9 cellular contexts compared by ENCODE assay signal in the genomic region with DNA sequence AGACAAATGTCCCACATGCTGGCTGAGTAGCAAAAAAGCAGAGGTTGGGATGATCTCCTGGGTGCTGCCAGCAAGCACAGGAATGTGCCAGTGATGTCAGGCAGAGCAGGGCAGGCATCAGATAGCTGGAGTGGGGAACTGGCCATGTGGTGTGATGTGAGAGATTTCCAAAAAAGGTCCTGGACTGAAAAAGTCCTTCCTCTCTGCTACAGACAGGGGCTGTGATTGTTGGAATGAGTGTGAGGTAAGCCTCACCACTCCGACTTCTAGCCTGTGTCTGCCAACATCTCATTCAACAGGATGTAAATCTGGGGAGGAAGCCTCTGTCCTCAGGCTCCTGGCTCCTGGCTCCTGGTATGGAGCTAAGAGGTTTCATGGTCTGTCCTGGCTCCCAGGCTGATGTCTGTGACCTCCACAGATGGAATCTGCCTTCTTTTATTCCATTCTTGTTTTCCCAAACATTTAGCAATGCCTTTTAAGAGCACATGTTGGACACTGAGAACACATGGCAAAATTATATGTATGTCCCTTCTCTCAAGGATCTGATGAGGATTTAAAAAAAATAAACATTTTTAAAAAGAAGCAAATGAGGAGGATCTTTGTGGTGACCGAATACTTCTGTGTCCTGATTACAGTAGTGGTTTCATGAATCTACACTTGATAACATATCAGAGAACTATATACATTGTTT. TPM values are rescaled to one million over a fixed set of nuclear protein-coding genes. Genes with fewer than 3 reads are reported as not detected.
DNase-seq lines count a peak whose midpoint lies in the region; ATAC-seq and TF ChIP-seq lines count a peak whose summit lies in the region.
"Had no signal": no experiment of that assay in that cellular context is flagged by ENCODE, and none has a peak within 500 bp of the region (broad histone marks: within the 10 kb centered on the region; RNA-seq: fewer than 3 reads in every experiment).

No MANE protein-coding gene starts in this region.

- no peaks in the 10 kb centered on the region for H3K27me3 ChIP-seq in upper lobe of right lung
- H3K27me3 ChIP-seq in naive thymus-derived CD4-positive, alpha-beta T cell (ENCODE audit: control insufficient read depth in 2 of 2, insufficient read depth in 2 of 2, low read length in 2 of 2), result no peaks in the 10 kb centered on the region
- H3K27me3 ChIP-seq: suprapubic skin had no signal

- no peaks in the 10 kb centered on the region for H3K36me3 ChIP-seq in upper lobe of right lung
- H3K36me3 ChIP-seq in naive thymus-derived CD4-positive, alpha-beta T cell (ENCODE audit: control insufficient read depth in 2 of 3, insufficient read depth in 3 of 3, low read length in 3 of 3), result no peaks in the 10 kb centered on the region
- H3K36me3 ChIP-seq: suprapubic skin had no signal

- H3K9me3 Mint-ChIP-seq in naive thymus-derived CD4-positive, alpha-beta T cell, result peaks cover 0 to 3% (median 0%) of the 10 kb centered on the region in 11 donors
- H3K9me3 Mint-ChIP-seq: activated naive CD4-positive, alpha-beta T cell treated with anti-CD3 and anti-CD28 coated beads, Interleukin-2, amount 50 U/mL, for 24 hours had no signal

- no peak overlapping the region for H3K27ac Mint-ChIP-seq in naive thymus-derived CD4-positive, alpha-beta T cell
- H3K27ac Mint-ChIP-seq: activated naive CD4-positive, alpha-beta T cell treated with anti-CD3 and anti-CD28 coated beads, Interleukin-2, amount 50 U/mL, for 24 hours had no signal

- peaks cover 3% of the 10 kb centered on the region for H3K4me1 ChIP-seq in upper lobe of right lung
- H3K4me1 ChIP-seq in naive thymus-derived CD4-positive, alpha-beta T cell (ENCODE audit: control insufficient read depth in 2 of 2, insufficient read depth in 2 of 2, low read length in 2 of 2), result no peaks in the 10 kb centered on the region

- CTCF ChIA-PET in naive thymus-derived CD4-positive, alpha-beta T cell (lab: Charles Lee), result no interaction called here

- no peaks in the 10 kb centered on the region for H3K9me3 ChIP-seq in upper lobe of right lung
- H3K9me3 ChIP-seq in naive thymus-derived CD4-positive, alpha-beta T cell (ENCODE audit: control insufficient read depth in 2 of 3, low read length in 3 of 3), result no peaks in the 10 kb centered on the region
- H3K9me3 ChIP-seq: suprapubic skin had no signal

- ATAC-seq in left lobe of liver, result peak; percentile 67
- ATAC-seq in upper lobe of right lung, result peak; percentile 54
- ATAC-seq in naive thymus-derived CD4-positive, alpha-beta T cell, result no peak

- no peak overlapping the region for H3K4me3 ChIP-seq in upper lobe of right lung
- H3K4me3 ChIP-seq in naive thymus-derived CD4-positive, alpha-beta T cell (ENCODE audit: low read length), result no peak overlapping the region
- H3K4me3 ChIP-seq: suprapubic skin had no signal

- TF ChIP-seq CTCF in upper lobe of right lung (IDR thresholded peaks at IDR 0.05), result no peak

- POLR2A ChIA-PET in naive thymus-derived CD4-positive, alpha-beta T cell (lab: Charles Lee), result no interaction called here

- peak; percentile 64 for DNase-seq in LHCN-M2 (ENCODE audit: low read depth)
- DNase-seq in dermis microvascular lymphatic vessel endothelial cell (ENCODE audit: low read depth in 2 of 2), result peak; percentile 10 to 63
- peak; percentile 56 for DNase-seq in left lobe of liver (ENCODE audit: low spot score)
- no peak for DNase-seq in upper lobe of right lung
- no peak for DNase-seq in naive thymus-derived CD4-positive, alpha-beta T cell
- DNase-seq in SHP77 (lab: John Stamatoyannopoulos, UW), result no peak
- DNase-seq in activated T-cell treated with anti-CD3 and anti-CD28 coated beads, Interleukin-2, amount 50 U/mL, for 48 hours, result no peak

- intact Hi-C loops in upper lobe of right lung (cut with DNase I), result no loop called here
- intact Hi-C loops in naive thymus-derived CD4-positive, alpha-beta T cell (cut with micrococcal nuclease), result no loop called here

- H3K4me1 Mint-ChIP-seq in naive thymus-derived CD4-positive, alpha-beta T cell, result no peaks in the 10 kb centered on the region
- H3K4me1 Mint-ChIP-seq: activated naive CD4-positive, alpha-beta T cell treated with anti-CD3 and anti-CD28 coated beads, Interleukin-2, amount 50 U/mL, for 24 hours had no signal

- peaks cover 0 to 4% (median 0%) of the 10 kb centered on the region in 5 donors for H3K27me3 Mint-ChIP-seq in naive thymus-derived CD4-positive, alpha-beta T cell
- H3K27me3 Mint-ChIP-seq: activated naive CD4-positive, alpha-beta T cell treated with anti-CD3 and anti-CD28 coated beads, Interleukin-2, amount 50 U/mL, for 24 hours had no signal

- H3K27ac ChIP-seq in upper lobe of right lung, result no peak overlapping the region
- no peak overlapping the region for H3K27ac ChIP-seq in naive thymus-derived CD4-positive, alpha-beta T cell (ENCODE audit: low read depth, low read length)
- H3K27ac ChIP-seq: suprapubic skin had no signal

- peaks cover 0 to 12% (median 0%) of the 10 kb centered on the region in 5 donors for H3K36me3 Mint-ChIP-seq in naive thymus-derived CD4-positive, alpha-beta T cell

- no peak overlapping the region for H3K4me3 Mint-ChIP-seq in naive thymus-derived CD4-positive, alpha-beta T cell
- H3K4me3 Mint-ChIP-seq: activated naive CD4-positive, alpha-beta T cell treated with anti-CD3 and anti-CD28 coated beads, Interleukin-2, amount 50 U/mL, for 24 hours had no signal

RNA-seq across cellular contexts. Expression of a gene that starts 50.1 kb away (rescaled TPM):
- total RNA-seq in LHCN-M2 (2014; rRNA removed), result 9.1 and 14.2 TPM in 2 replicates
- polyA plus RNA-seq in LHCN-M2 (2012), result 4.8 TPM
- 49.2 and 51.7 TPM in 2 replicates for total RNA-seq in dermis microvascular lymphatic vessel endothelial cell
- total RNA-seq in left lobe of liver, result 7.7 TPM
- 36.0 TPM for total RNA-seq in upper lobe of right lung
- 10 to 100 TPM; 16.2 to 22.8 (median 21.2) TPM for total RNA-seq in naive thymus-derived CD4-positive, alpha-beta T cell
- 10 to 100 TPM in 1 of 2 donors, 1 to 10 TPM in 1; 7.2 to 11.2 TPM for polyA plus RNA-seq in naive thymus-derived CD4-positive, alpha-beta T cell

Comparison
In these comparisons a context has a peak if more than half of its experiments do, and no peak if none do; other contexts are left out.
1. DNase-seq: peak in LHCN-M2 (single experiment), dermis microvascular lymphatic vessel endothelial cell (2 of 2) and left lobe of liver (single experiment); none in upper lobe of right lung (single experiment), naive thymus-derived CD4-positive, alpha-beta T cell (0 of 9), SHP77 (0 of 2) and activated T-cell treated with anti-CD3 and anti-CD28 coated beads, Interleukin-2, amount 50 U/mL, for 48 hours (0 of 2).